In genomic region chr7:101363196-101363733, GRCh38 we compare ENCODE assay signal across 10 cellular contexts. TPM values are rescaled to one million over a fixed set of nuclear protein-coding genes. Genes with fewer than 3 reads are reported as not detected.
DNase-seq lines count a peak whose midpoint lies in the region; ATAC-seq, FAIRE-seq and TF ChIP-seq lines count a peak whose summit lies in the region.
"Had no signal": no experiment of that assay in that cellular context is flagged by ENCODE, and none has a peak within 500 bp of the region (broad histone marks: within the 10 kb centered on the region; RNA-seq: fewer than 3 reads in every experiment).

No MANE protein-coding gene starts in this region.

- H3K9me3 Mint-ChIP-seq in activated CD8-positive, alpha-beta T cell treated with anti-CD3 and anti-CD28 coated beads for 36 hours = no peaks in the 10 kb centered on the region
- H3K9me3 Mint-ChIP-seq: activated naive CD4-positive, alpha-beta T cell treated with anti-CD3 and anti-CD28 coated beads, Interleukin-2, amount 10 ng/mL, durations not matched to agents 7 days and 5 days had no signal

- ATAC-seq in left ventricle myocardium superior (peak; percentile 24), pancreas (peak in 3 of 4 donors; percentile 28 to 66 (median 50)), GM19467 (IDR thresholded peaks at IDR 0.05; ENCODE audit: unreplicated experiment) (no peak)
- ATAC-seq in activated CD8-positive, alpha-beta T cell treated with anti-CD3 and anti-CD28 coated beads for 36 hours = no peak

- WGBS in pancreas, 2 donors = 1% methylated on average over 19 to 38 of the region's 46 CpGs

- H3K4me1 ChIP-seq in pancreas = peaks cover 0 to 5% (median 0%) of the 10 kb centered on the region in 3 donors

- POLR2A ChIA-PET in BJ (lab: Charles Lee) = no interaction called here
- POLR2A ChIA-PET in activated CD8-positive, alpha-beta T cell treated with anti-CD3 and anti-CD28 coated beads for 36 hours (lab: Charles Lee) = no interaction called here

- no peak for TF ChIP-seq CTCF in BJ (IDR thresholded peaks at IDR 0.05; ENCODE audit: insufficient read depth, low read depth, low read length)
- no peak for TF ChIP-seq CTCF in pancreas (IDR thresholded peaks at IDR 0.05)
- TF ChIP-seq CTCF in activated CD8-positive, alpha-beta T cell treated with anti-CD3 and anti-CD28 coated beads for 36 hours (IDR thresholded peaks at IDR 0.05) = no peak

- H3K4me1 Mint-ChIP-seq in activated CD8-positive, alpha-beta T cell treated with anti-CD3 and anti-CD28 coated beads for 36 hours (ENCODE audit: low read depth) = peaks cover 9% of the 10 kb centered on the region
- H3K4me1 Mint-ChIP-seq: activated naive CD4-positive, alpha-beta T cell treated with anti-CD3 and anti-CD28 coated beads, Interleukin-2, amount 10 ng/mL, durations not matched to agents 7 days and 5 days had no signal

- H3K27ac ChIP-seq in SK-N-MC (no peak overlapping the region), pancreas (peak overlapping the region in 2 of 4 donors; percentile 70 to 71)

- no peak for DNase-seq in BJ (ENCODE audit: low read depth)
- no peak for DNase-seq in SK-N-MC (ENCODE audit: low read depth, low spot score)
- DNase-seq in left ventricle myocardium superior = no peak
- peak in 2 of 6 donors; percentile 20 to 30 for DNase-seq in pancreas
- DNase-seq in stimulated activated naive CD4-positive, alpha-beta T cell treated with Interleukin-2 at 50 U/mL for 16 hours (lab: John Stamatoyannopoulos, UW) = no peak
- no peak for DNase-seq in activated CD8-positive, alpha-beta T cell treated with anti-CD3 and anti-CD28 coated beads for 36 hours
- no peak for DNase-seq in HT-29 (ENCODE audit: low spot score)

- FAIRE-seq in pancreas (lab: Jason Lieb, UNC) = no peak
- FAIRE-seq: TTC549 had no signal

- intact Hi-C loops in left ventricle myocardium superior (cut with micrococcal nuclease) = loop anchor here (5.0 kb wide), 1 partner anchor 909 kb away; no protein-coding TSS in a partner anchor
- intact Hi-C loops in pancreas (cut with DNase I) = no loop called here
- intact Hi-C loops in activated CD8-positive, alpha-beta T cell treated with anti-CD3 and anti-CD28 coated beads for 36 hours (cut with micrococcal nuclease) = no loop called here

- H3K27me3 ChIP-seq in BJ (ENCODE audit: control insufficient read depth, insufficient read depth, low read length) (peaks cover 8% of the 10 kb centered on the region), pancreas (no peaks in the 10 kb centered on the region)

- CTCF ChIA-PET in BJ (lab: Yijun Ruan, JAX) = interaction anchor here (0.6 to 5.3 kb wide), 10 partner anchors 10 to 200 kb away, joined by 3 to 88 read pairs (median 5); no protein-coding TSS in a partner anchor
- CTCF ChIA-PET in activated CD8-positive, alpha-beta T cell treated with anti-CD3 and anti-CD28 coated beads for 36 hours (lab: Charles Lee) = interaction anchor here (0.9 to 4.3 kb wide), 8 partner anchors 9 to 144 kb away, joined by 3 to 22 read pairs (median 6); no protein-coding TSS in a partner anchor

- H3K36me3 ChIP-seq in BJ (ENCODE audit: control insufficient read depth, insufficient read depth, low read length) = no peaks in the 10 kb centered on the region
- H3K36me3 ChIP-seq in SK-N-MC (ENCODE audit: insufficient read depth, low read length) = no peaks in the 10 kb centered on the region
- H3K36me3 ChIP-seq in pancreas = no peaks in the 10 kb centered on the region

- no peak overlapping the region for H3K4me3 Mint-ChIP-seq in activated CD8-positive, alpha-beta T cell treated with anti-CD3 and anti-CD28 coated beads for 36 hours
- H3K4me3 Mint-ChIP-seq: activated naive CD4-positive, alpha-beta T cell treated with anti-CD3 and anti-CD28 coated beads, Interleukin-2, amount 10 ng/mL, durations not matched to agents 7 days and 5 days had no signal

- H3K9me3 ChIP-seq in SK-N-MC (ENCODE audit: low read depth, low read length) = no peaks in the 10 kb centered on the region
- H3K9me3 ChIP-seq in pancreas = no peaks in the 10 kb centered on the region

- peak overlapping the region; percentile 93 for H3K9ac ChIP-seq in SK-N-MC (ENCODE audit: insufficient read length)

- H3K4me3 ChIP-seq in BJ (ENCODE audit: low read depth, low read length) (peak overlapping the region; percentile 38), SK-N-MC (peak overlapping the region; percentile 96), pancreas (peak overlapping the region; percentile 37 to 67 (median 56))

- no peaks in the 10 kb centered on the region for H3K36me3 Mint-ChIP-seq in activated CD8-positive, alpha-beta T cell treated with anti-CD3 and anti-CD28 coated beads for 36 hours (ENCODE audit: low read depth)
- H3K36me3 Mint-ChIP-seq: activated naive CD4-positive, alpha-beta T cell treated with anti-CD3 and anti-CD28 coated beads, Interleukin-2, amount 10 ng/mL, durations not matched to agents 7 days and 5 days had no signal

- H3K27ac Mint-ChIP-seq in activated CD8-positive, alpha-beta T cell treated with anti-CD3 and anti-CD28 coated beads for 36 hours = no peak overlapping the region
- H3K27ac Mint-ChIP-seq: activated naive CD4-positive, alpha-beta T cell treated with anti-CD3 and anti-CD28 coated beads, Interleukin-2, amount 10 ng/mL, durations not matched to agents 7 days and 5 days had no signal

- peaks cover 14% of the 10 kb centered on the region for H3K27me3 Mint-ChIP-seq in activated CD8-positive, alpha-beta T cell treated with anti-CD3 and anti-CD28 coated beads for 36 hours

RNA-seq across cellular contexts. Expression of gene COL26A1, which starts 0.6 kb away (rescaled TPM):
- polyA plus RNA-seq in BJ (2011; rRNA removed) (0.29 and 0.48 TPM in 2 replicates), pancreas (1 to 10 TPM in 1 of 2 donors, under 1 TPM in 1; 0.87 to 3.5 TPM)
- polyA minus RNA-seq in BJ (2011; rRNA and poly(A)+ RNA removed) = 0.41 and 0.66 TPM in 2 replicates
- total RNA-seq in left ventricle myocardium superior (not detected), pancreas (1 to 10 TPM in 2 of 6 donors, under 1 TPM in 4; 0.37 to 1.2 (median 0.64) TPM)
- not detected for total RNA-seq in activated CD8-positive, alpha-beta T cell treated with anti-CD3 and anti-CD28 coated beads for 36 hours
- not detected in 2 replicates for total RNA-seq in HT-29 (2014; rRNA removed; shearing (Covaris generic))

RNA-seq across cellular contexts. Expression of gene IFT22, which starts 41.7 kb away (rescaled TPM):
- polyA plus RNA-seq in BJ (2011; rRNA removed) = 59.0 and 65.2 TPM in 2 replicates
- polyA minus RNA-seq in BJ (2011; rRNA and poly(A)+ RNA removed) = 16.2 and 23.6 TPM in 2 replicates
- 26.8 TPM for total RNA-seq in left ventricle myocardium superior
- 10 to 100 TPM; 10.4 to 16.0 (median 13.3) TPM for total RNA-seq in pancreas
- 10 to 100 TPM; 11.6 to 22.9 TPM for polyA plus RNA-seq in pancreas
- 1 to 10 TPM; 3.8 to 5.1 TPM for total RNA-seq in activated CD8-positive, alpha-beta T cell treated with anti-CD3 and anti-CD28 coated beads for 36 hours
- total RNA-seq in HT-29 (2014; rRNA removed; shearing (Covaris generic)) = 23.5 and 29.4 TPM in 2 replicates

Comparison
In these comparisons a context has a peak if more than half of its experiments do, and no peak if none do; other contexts are left out.
1. H3K4me3 ChIP-seq: peak in every context shown above with its lines; median percentile 96 in SK-N-MC; 56 in pancreas; 38 in BJ.
2. ATAC-seq: peak in left ventricle myocardium superior (single experiment) and pancreas (3 of 4); none in GM19467 (single experiment) and activated CD8-positive, alpha-beta T cell treated with anti-CD3 and anti-CD28 coated beads for 36 hours (single experiment).